1 cellular context compared by ENCODE assay signal in the genomic region with DNA sequence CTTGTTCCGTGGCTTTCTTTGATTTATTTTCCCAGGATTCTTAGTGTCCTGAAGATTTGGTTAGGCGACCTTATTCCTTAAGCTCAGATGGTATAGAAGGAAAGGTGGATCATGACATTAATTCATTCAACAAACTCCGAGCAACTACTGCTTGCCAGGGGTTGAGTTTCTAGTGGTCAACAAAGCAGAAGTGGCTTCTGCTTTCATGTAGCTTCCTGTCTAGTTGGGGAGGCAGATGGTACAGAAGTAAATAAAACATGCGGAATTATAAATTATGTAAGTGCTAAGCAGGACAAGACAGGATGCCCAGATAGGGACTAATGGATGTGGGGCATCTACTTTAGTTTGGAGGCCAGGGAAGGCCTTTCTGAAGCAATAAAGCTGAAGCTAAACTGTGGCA.
TF ChIP-seq lines count a peak whose summit lies in the region.

No MANE protein-coding gene starts in this region.

TF ChIP-seq in WTC11, 78 proteins besides CTCF, POLR2A, EP300 and RAD21 (continued from another document):
- TF ChIP-seq, protein P1, sequence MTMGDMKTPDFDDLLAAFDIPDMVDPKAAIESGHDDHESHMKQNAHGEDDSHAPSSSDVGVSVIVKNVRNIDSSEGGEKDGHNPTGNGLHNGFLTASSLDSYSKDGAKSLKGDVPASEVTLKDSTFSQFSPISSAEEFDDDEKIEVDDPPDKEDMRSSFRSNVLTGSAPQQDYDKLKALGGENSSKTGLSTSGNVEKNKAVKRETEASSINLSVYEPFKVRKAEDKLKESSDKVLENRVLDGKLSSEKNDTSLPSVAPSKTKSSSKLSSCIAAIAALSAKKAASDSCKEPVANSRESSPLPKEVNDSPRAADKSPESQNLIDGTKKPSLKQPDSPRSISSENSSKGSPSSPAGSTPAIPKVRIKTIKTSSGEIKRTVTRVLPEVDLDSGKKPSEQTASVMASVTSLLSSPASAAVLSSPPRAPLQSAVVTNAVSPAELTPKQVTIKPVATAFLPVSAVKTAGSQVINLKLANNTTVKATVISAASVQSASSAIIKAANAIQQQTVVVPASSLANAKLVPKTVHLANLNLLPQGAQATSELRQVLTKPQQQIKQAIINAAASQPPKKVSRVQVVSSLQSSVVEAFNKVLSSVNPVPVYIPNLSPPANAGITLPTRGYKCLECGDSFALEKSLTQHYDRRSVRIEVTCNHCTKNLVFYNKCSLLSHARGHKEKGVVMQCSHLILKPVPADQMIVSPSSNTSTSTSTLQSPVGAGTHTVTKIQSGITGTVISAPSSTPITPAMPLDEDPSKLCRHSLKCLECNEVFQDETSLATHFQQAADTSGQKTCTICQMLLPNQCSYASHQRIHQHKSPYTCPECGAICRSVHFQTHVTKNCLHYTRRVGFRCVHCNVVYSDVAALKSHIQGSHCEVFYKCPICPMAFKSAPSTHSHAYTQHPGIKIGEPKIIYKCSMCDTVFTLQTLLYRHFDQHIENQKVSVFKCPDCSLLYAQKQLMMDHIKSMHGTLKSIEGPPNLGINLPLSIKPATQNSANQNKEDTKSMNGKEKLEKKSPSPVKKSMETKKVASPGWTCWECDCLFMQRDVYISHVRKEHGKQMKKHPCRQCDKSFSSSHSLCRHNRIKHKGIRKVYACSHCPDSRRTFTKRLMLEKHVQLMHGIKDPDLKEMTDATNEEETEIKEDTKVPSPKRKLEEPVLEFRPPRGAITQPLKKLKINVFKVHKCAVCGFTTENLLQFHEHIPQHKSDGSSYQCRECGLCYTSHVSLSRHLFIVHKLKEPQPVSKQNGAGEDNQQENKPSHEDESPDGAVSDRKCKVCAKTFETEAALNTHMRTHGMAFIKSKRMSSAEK (CRISPR knock-in tag; IDR thresholded peaks at IDR 0.05; ENCODE audit: borderline replicate concordance), result no peak
- TF ChIP-seq JAZF1 (CRISPR knock-in tag; IDR thresholded peaks at IDR 0.05), result no peak
- TF ChIP-seq PRRX2 (CRISPR knock-in tag; IDR thresholded peaks at IDR 0.05), result no peak
- no peak for TF ChIP-seq FOXP1 (CRISPR knock-in tag; IDR thresholded peaks at IDR 0.05; ENCODE audit: borderline replicate concordance)
- TF ChIP-seq JUN (CRISPR knock-in tag; IDR thresholded peaks at IDR 0.05), result no peak
- TF ChIP-seq, protein P2, sequence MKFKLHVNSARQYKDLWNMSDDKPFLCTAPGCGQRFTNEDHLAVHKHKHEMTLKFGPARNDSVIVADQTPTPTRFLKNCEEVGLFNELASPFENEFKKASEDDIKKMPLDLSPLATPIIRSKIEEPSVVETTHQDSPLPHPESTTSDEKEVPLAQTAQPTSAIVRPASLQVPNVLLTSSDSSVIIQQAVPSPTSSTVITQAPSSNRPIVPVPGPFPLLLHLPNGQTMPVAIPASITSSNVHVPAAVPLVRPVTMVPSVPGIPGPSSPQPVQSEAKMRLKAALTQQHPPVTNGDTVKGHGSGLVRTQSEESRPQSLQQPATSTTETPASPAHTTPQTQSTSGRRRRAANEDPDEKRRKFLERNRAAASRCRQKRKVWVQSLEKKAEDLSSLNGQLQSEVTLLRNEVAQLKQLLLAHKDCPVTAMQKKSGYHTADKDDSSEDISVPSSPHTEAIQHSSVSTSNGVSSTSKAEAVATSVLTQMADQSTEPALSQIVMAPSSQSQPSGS (CRISPR knock-in tag; IDR thresholded peaks at IDR 0.05; ENCODE audit: borderline replicate concordance, low read depth), result no peak
- TF ChIP-seq, protein P3, sequence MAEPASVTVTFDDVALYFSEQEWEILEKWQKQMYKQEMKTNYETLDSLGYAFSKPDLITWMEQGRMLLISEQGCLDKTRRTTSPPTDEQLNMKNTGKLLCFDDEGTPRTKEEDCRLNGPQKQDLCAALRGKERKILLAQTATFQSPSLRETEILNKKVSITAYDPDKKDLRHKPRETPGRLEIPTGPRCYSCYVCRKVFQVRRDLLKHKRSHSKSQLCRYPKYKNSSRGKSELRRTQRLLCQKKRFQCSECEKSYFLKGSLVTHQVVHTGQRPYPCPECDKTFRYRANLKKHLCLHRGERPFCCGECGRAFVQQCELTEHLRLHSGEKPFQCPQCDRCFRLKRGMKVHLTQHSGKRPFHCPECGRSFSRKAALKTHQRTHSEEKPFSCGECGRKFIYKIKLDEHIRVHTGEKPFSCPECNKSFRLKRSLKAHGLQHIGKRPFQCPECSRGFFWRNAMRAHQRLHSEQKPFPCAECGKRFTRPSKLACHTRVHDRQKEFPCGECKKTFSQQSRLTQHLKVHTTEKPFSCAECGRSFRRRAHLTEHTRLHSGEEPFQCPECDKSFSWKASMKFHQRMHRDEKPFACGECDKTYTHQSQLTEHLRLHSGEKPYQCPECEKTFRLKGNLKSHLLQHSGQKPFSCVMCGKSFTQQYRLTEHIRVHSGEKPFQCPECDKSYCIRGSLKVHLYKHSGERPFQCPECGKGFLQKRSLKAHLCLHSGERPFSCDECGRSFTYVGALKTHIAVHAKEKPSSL (CRISPR knock-in tag; conservative IDR thresholded peaks at IDR 0.05), result no peak
- TF ChIP-seq IRF1 (CRISPR knock-in tag; IDR thresholded peaks at IDR 0.05), result no peak
- no peak for TF ChIP-seq RORB (CRISPR knock-in tag; IDR thresholded peaks at IDR 0.05)
- no peak for TF ChIP-seq ZNF416 (CRISPR knock-in tag; IDR thresholded peaks at IDR 0.05)
- TF ChIP-seq USF2 (CRISPR knock-in tag; IDR thresholded peaks at IDR 0.05), result no peak
- TF ChIP-seq, protein P4, sequence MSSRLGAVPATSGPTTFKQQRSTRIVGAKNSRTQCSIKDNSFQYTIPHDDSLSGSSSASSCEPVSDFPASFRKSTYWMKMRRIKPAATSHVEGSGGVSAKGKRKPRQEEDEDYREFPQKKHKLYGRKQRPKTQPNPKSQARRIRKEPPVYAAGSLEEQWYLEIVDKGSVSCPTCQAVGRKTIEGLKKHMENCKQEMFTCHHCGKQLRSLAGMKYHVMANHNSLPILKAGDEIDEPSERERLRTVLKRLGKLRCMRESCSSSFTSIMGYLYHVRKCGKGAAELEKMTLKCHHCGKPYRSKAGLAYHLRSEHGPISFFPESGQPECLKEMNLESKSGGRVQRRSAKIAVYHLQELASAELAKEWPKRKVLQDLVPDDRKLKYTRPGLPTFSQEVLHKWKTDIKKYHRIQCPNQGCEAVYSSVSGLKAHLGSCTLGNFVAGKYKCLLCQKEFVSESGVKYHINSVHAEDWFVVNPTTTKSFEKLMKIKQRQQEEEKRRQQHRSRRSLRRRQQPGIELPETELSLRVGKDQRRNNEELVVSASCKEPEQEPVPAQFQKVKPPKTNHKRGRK (CRISPR knock-in tag; IDR thresholded peaks at IDR 0.05; ENCODE audit: borderline replicate concordance), result no peak
- no peak for TF ChIP-seq EMX1 (CRISPR knock-in tag; IDR thresholded peaks at IDR 0.05)
- no peak for TF ChIP-seq FOXJ3 (CRISPR knock-in tag; IDR thresholded peaks at IDR 0.05; ENCODE audit: borderline replicate concordance)
- TF ChIP-seq PRDM15 (CRISPR knock-in tag; IDR thresholded peaks at IDR 0.05), result no peak
- no peak for TF ChIP-seq ZNF263 (CRISPR knock-in tag; IDR thresholded peaks at IDR 0.05; ENCODE audit: low read depth)
- no peak for TF ChIP-seq CREB1 (CRISPR knock-in tag; IDR thresholded peaks at IDR 0.05)
